8 cellular contexts compared by ENCODE assay signal in genomic region chr15:40081691-40082194, GRCh38. TPM values are rescaled to one million over a fixed set of nuclear protein-coding genes. Genes with fewer than 3 reads are reported as not detected.
DNase-seq lines count a peak whose midpoint lies in the region; ATAC-seq, FAIRE-seq and TF ChIP-seq lines count a peak whose summit lies in the region.

No MANE protein-coding gene starts in this region.

- H3K36me3 Mint-ChIP-seq in activated T-helper 1 cell treated with anti-CD3 and anti-CD28 coated beads, Interleukin-12 subunit alpha, Interleukin-12 subunit beta, Interleukin-2, Interleukin-4 antibody, amounts not matched to agents 30 ng/mL and 10 ng/mL and 1 ng/mL, durations not matched to agents 14 hours and 24 hours and 36 hours (ENCODE audit: low read depth) = no peaks in the 10 kb centered on the region

- H3K36me3 ChIP-seq in BJ (ENCODE audit: control insufficient read depth, insufficient read depth, low read length) (no peaks in the 10 kb centered on the region), neuron (ENCODE audit: insufficient read depth, low read length) (no peaks in the 10 kb centered on the region)

- ATAC-seq in HG03095 (IDR thresholded peaks at IDR 0.05; ENCODE audit: unreplicated experiment) = no peak

- intact Hi-C loops in activated T-helper 1 cell treated with anti-CD3 and anti-CD28 coated beads, Interleukin-12 subunit alpha, Interleukin-12 subunit beta, Interleukin-2, Interleukin-4 antibody, amounts not matched to agents 30 ng/mL and 10 ng/mL and 1 ng/mL, durations not matched to agents 14 hours and 24 hours and 36 hours (cut with micrococcal nuclease) = no loop called here
- intact Hi-C loops in head of caudate nucleus (cut with DNase I) = loop anchor here (2.0 kb wide), 1 partner anchor 21 kb away; no protein-coding TSS in a partner anchor

- H3K4me1 Mint-ChIP-seq in activated T-helper 1 cell treated with anti-CD3 and anti-CD28 coated beads, Interleukin-12 subunit alpha, Interleukin-12 subunit beta, Interleukin-2, Interleukin-4 antibody, amounts not matched to agents 30 ng/mL and 10 ng/mL and 1 ng/mL, durations not matched to agents 14 hours and 24 hours and 36 hours (ENCODE audit: low read depth) = peaks cover 46% of the 10 kb centered on the region

- H3K4me1 ChIP-seq in neuron (ENCODE audit: insufficient read depth, low read length) = peaks cover 21% of the 10 kb centered on the region

- peak overlapping the region; percentile 10 for H3K27ac Mint-ChIP-seq in activated T-helper 1 cell treated with anti-CD3 and anti-CD28 coated beads, Interleukin-12 subunit alpha, Interleukin-12 subunit beta, Interleukin-2, Interleukin-4 antibody, amounts not matched to agents 30 ng/mL and 10 ng/mL and 1 ng/mL, durations not matched to agents 14 hours and 24 hours and 36 hours

- DNase-seq in BJ (ENCODE audit: low read depth) = no peak
- DNase-seq in HTR-8/SVneo (ENCODE audit: insufficient read length, low spot score) = peak; percentile 51
- no peak for DNase-seq in activated T-helper 1 cell treated with anti-CD3 and anti-CD28 coated beads, Interleukin-12 subunit alpha, Interleukin-12 subunit beta, Interleukin-2, Interleukin-4 antibody, amounts not matched to agents 30 ng/mL and 10 ng/mL and 1 ng/mL, durations not matched to agents 14 hours and 24 hours and 36 hours (ENCODE audit: low spot score)
- DNase-seq in head of caudate nucleus = peak; percentile 65 to 93 (median 85)
- DNase-seq in GM10248 (ENCODE audit: extremely low spot score) = no peak
- DNase-seq in activated CD4-positive, CD25-positive, alpha-beta regulatory T cell treated with anti-CD3 and anti-CD28 coated beads, Interleukin-2, amount 50 U/mL, for 72 hours = no peak

- H3K27me3 ChIP-seq in BJ (ENCODE audit: control insufficient read depth, insufficient read depth, low read length) (no peaks in the 10 kb centered on the region), neuron (ENCODE audit: insufficient read depth, low read length) (no peaks in the 10 kb centered on the region)

- H3K4me3 ChIP-seq in BJ (ENCODE audit: low read depth, low read length) (no peak overlapping the region), neuron (ENCODE audit: low read length) (peak overlapping the region; percentile 43)

- POLR2A ChIA-PET in BJ (lab: Charles Lee) = no interaction called here
- POLR2A ChIA-PET in GM10248 (lab: Yijun Ruan, JAX) = no interaction called here

- H2AFZ ChIP-seq in neuron (ENCODE audit: low read depth, low read length) = peak overlapping the region; percentile 46

- no peaks in the 10 kb centered on the region for H3K9me3 ChIP-seq in neuron (ENCODE audit: low read length)

- peaks cover 31% of the 10 kb centered on the region for H3K27me3 Mint-ChIP-seq in activated T-helper 1 cell treated with anti-CD3 and anti-CD28 coated beads, Interleukin-12 subunit alpha, Interleukin-12 subunit beta, Interleukin-2, Interleukin-4 antibody, amounts not matched to agents 30 ng/mL and 10 ng/mL and 1 ng/mL, durations not matched to agents 14 hours and 24 hours and 36 hours (ENCODE audit: insufficient read depth)

- peak overlapping the region; percentile 31 for H3K4me3 Mint-ChIP-seq in activated T-helper 1 cell treated with anti-CD3 and anti-CD28 coated beads, Interleukin-12 subunit alpha, Interleukin-12 subunit beta, Interleukin-2, Interleukin-4 antibody, amounts not matched to agents 30 ng/mL and 10 ng/mL and 1 ng/mL, durations not matched to agents 14 hours and 24 hours and 36 hours

- no peak for FAIRE-seq in HTR-8/SVneo (lab: Jason Lieb, UNC)

- CTCF ChIA-PET in BJ (lab: Yijun Ruan, JAX) (interaction anchor here (0.8 to 2.1 kb wide), 2 partner anchors 23 to 36 kb away, joined by 3 to 10 read pairs; no protein-coding TSS in a partner anchor), GM10248 (lab: Yijun Ruan, JAX) (interaction anchor here (0.7 to 28.6 kb wide), 8 partner anchors 9 to 36 kb away, joined by 3 to 494 read pairs (median 4); partner anchors contain the start of gene BMF)

- no peaks in the 10 kb centered on the region for H3K9me3 Mint-ChIP-seq in activated T-helper 1 cell treated with anti-CD3 and anti-CD28 coated beads, Interleukin-12 subunit alpha, Interleukin-12 subunit beta, Interleukin-2, Interleukin-4 antibody, amounts not matched to agents 30 ng/mL and 10 ng/mL and 1 ng/mL, durations not matched to agents 14 hours and 24 hours and 36 hours

- TF ChIP-seq CTCF in BJ (IDR thresholded peaks at IDR 0.05; ENCODE audit: insufficient read depth, low read depth, low read length) (0 out of 2 replicates have a peak, but pooled peaks have one; percentile 12), GM10248 (IDR thresholded peaks at IDR 0.05; ENCODE audit: control extremely low read depth, extremely low read depth, low read depth, missing control alignments) (no peak)

RNA-seq across cellular contexts. Expression of gene BMF, which starts 26.9 kb away (rescaled TPM):
- polyA plus RNA-seq in BJ (2011; rRNA removed) = 5.8 and 8.3 TPM in 2 replicates
- polyA minus RNA-seq in BJ (2011; rRNA and poly(A)+ RNA removed) = 9.6 and 9.8 TPM in 2 replicates
- 10.1 and 16.5 TPM in 2 replicates for total RNA-seq in activated T-helper 1 cell treated with anti-CD3 and anti-CD28 coated beads, Interleukin-12 subunit alpha, Interleukin-12 subunit beta, Interleukin-2, Interleukin-4 antibody, amounts not matched to agents 30 ng/mL and 10 ng/mL and 1 ng/mL, durations not matched to agents 14 hours and 24 hours and 36 hours

RNA-seq across cellular contexts. Expression of gene SRP14, which starts 42.8 kb away (rescaled TPM):
- polyA plus RNA-seq in BJ (2011; rRNA removed) = 305 and 564 TPM in 2 replicates
- polyA minus RNA-seq in BJ (2011; rRNA and poly(A)+ RNA removed) = 31.1 and 63.6 TPM in 2 replicates
- total RNA-seq in activated T-helper 1 cell treated with anti-CD3 and anti-CD28 coated beads, Interleukin-12 subunit alpha, Interleukin-12 subunit beta, Interleukin-2, Interleukin-4 antibody, amounts not matched to agents 30 ng/mL and 10 ng/mL and 1 ng/mL, durations not matched to agents 14 hours and 24 hours and 36 hours = 144 and 147 TPM in 2 replicates

Comparison
In these comparisons a context has a peak if more than half of its experiments do, and no peak if none do; other contexts are left out.
1. DNase-seq: peak in HTR-8/SVneo (single experiment) and head of caudate nucleus (42 of 42); none in BJ (single experiment), activated T-helper 1 cell treated with anti-CD3 and anti-CD28 coated beads, Interleukin-12 subunit alpha, Interleukin-12 subunit beta, Interleukin-2, Interleukin-4 antibody, amounts not matched to agents 30 ng/mL and 10 ng/mL and 1 ng/mL, durations not matched to agents 14 hours and 24 hours and 36 hours (single experiment), GM10248 (single experiment) and activated CD4-positive, CD25-positive, alpha-beta regulatory T cell treated with anti-CD3 and anti-CD28 coated beads, Interleukin-2, amount 50 U/mL, for 72 hours (single experiment).